16 cellular contexts compared by ENCODE assay signal in genomic region chr12:130127909-130128763, GRCh38. TPM values are rescaled to one million over a fixed set of nuclear protein-coding genes. Genes with fewer than 3 reads are reported as not detected.
A peak's percentile ranks its signal among the peaks of the same experiment; 100 is the strongest.
DNase-seq lines count a peak whose midpoint lies in the region; ATAC-seq and TF ChIP-seq lines count a peak whose summit lies in the region.
"Had no signal": no experiment of that assay in that cellular context is flagged by ENCODE, and none has a peak within 500 bp of the region (broad histone marks: within the 10 kb centered on the region; RNA-seq: fewer than 3 reads in every experiment).

No MANE protein-coding gene starts in this region.

- no peak overlapping the region for H2AFZ ChIP-seq in osteoblast (ENCODE audit: low read length)

- H3K36me3 Mint-ChIP-seq in chondrocyte (ENCODE audit: low read depth): no peaks in the 10 kb centered on the region

- TF ChIP-seq CTCF in chondrocyte (IDR thresholded peaks at IDR 0.05) (no peak), osteoblast (IDR thresholded peaks at IDR 0.05; ENCODE audit: extremely low read depth, low read depth, low read length) (no peak)

- H3K36me3 ChIP-seq in osteoblast (ENCODE audit: insufficient read depth, low read length): no peaks in the 10 kb centered on the region

- H3K9me3 ChIP-seq in right cardiac atrium (ENCODE audit: control insufficient read depth, low read length) (no peaks in the 10 kb centered on the region), osteoblast (ENCODE audit: low read depth, low read length) (no peaks in the 10 kb centered on the region)

- H3K27ac ChIP-seq in right cardiac atrium (ENCODE audit: low read length): peak overlapping the region; percentile 1
- H3K27ac ChIP-seq in osteoblast (ENCODE audit: low read depth, low read length): no peak overlapping the region

- H3K27me3 Mint-ChIP-seq in chondrocyte (ENCODE audit: low read depth): peaks cover 14% of the 10 kb centered on the region

- no peaks in the 10 kb centered on the region for H3K27me3 ChIP-seq in right cardiac atrium (ENCODE audit: control insufficient read depth, insufficient read depth)
- no peaks in the 10 kb centered on the region for H3K27me3 ChIP-seq in osteoblast (ENCODE audit: insufficient read depth, low read length)

- H3K4me1 ChIP-seq in right cardiac atrium (ENCODE audit: control insufficient read depth, insufficient read depth, low read length) (no peaks in the 10 kb centered on the region), osteoblast (ENCODE audit: insufficient read depth, low read length) (no peaks in the 10 kb centered on the region)

- H3K27ac Mint-ChIP-seq in chondrocyte (ENCODE audit: unreplicated experiment): peak overlapping the region; percentile 94
- H3K27ac Mint-ChIP-seq: activated T-cell treated with anti-CD3 and anti-CD28 coated beads, Interleukin-2, amount 50 U/mL, for 72 hours; T-helper 1 cell treated with Interleukin-12 subunit alpha and Interleukin-12 subunit beta and Interleukin-4 antibody, amounts not matched to agents 30 μg/mL and 1 μg/mL, for 36 hours had no signal

- no peak overlapping the region for H3K4me2 ChIP-seq in osteoblast (ENCODE audit: insufficient read depth, low read length)
- H3K4me2 ChIP-seq: smooth muscle cell had no signal

- peak; percentile 69 to 89 for ATAC-seq in right cardiac atrium
- ATAC-seq in sciatic nerve: peak; percentile 76
- no peak for ATAC-seq in GM21390 (IDR thresholded peaks at IDR 0.05; ENCODE audit: unreplicated experiment)
- no peak for ATAC-seq in HG02571 (IDR thresholded peaks at IDR 0.05; ENCODE audit: unreplicated experiment)
- ATAC-seq: activated T-cell treated with anti-CD3 and anti-CD28 coated beads, Interleukin-2, amount 50 U/mL, for 72 hours; Panc1 had no signal

- H3K9me3 Mint-ChIP-seq in chondrocyte (ENCODE audit: low read depth): no peaks in the 10 kb centered on the region
- H3K9me3 Mint-ChIP-seq: activated T-cell treated with anti-CD3 and anti-CD28 coated beads, Interleukin-2, amount 50 U/mL, for 72 hours; T-helper 1 cell treated with Interleukin-12 subunit alpha and Interleukin-12 subunit beta and Interleukin-4 antibody, amounts not matched to agents 30 μg/mL and 1 μg/mL, for 36 hours had no signal

- H3K4me1 Mint-ChIP-seq in chondrocyte (ENCODE audit: low read depth): peaks cover 16% of the 10 kb centered on the region

- 61% methylated on average over 21 of the region's 21 CpGs for WGBS in right cardiac atrium

- intact Hi-C loops in right cardiac atrium (cut with DNase I) (no loop called here), sciatic nerve (cut with DNase I) (no loop called here)

- H3K4me3 ChIP-seq in right cardiac atrium (ENCODE audit: low read length) (no peak overlapping the region), osteoblast (ENCODE audit: insufficient read depth, low read length) (no peak overlapping the region)
- H3K4me3 ChIP-seq: smooth muscle cell had no signal

- H3K79me2 ChIP-seq in osteoblast (ENCODE audit: insufficient read depth, low read length): no peaks in the 10 kb centered on the region

- H3K4me3 Mint-ChIP-seq in chondrocyte (ENCODE audit: unreplicated experiment): peak overlapping the region; percentile 47
- H3K4me3 Mint-ChIP-seq: activated T-cell treated with anti-CD3 and anti-CD28 coated beads, Interleukin-2, amount 50 U/mL, for 72 hours; T-helper 1 cell treated with Interleukin-12 subunit alpha and Interleukin-12 subunit beta and Interleukin-4 antibody, amounts not matched to agents 30 μg/mL and 1 μg/mL, for 36 hours had no signal

- peak; percentile 77 for DNase-seq in Daoy (ENCODE audit: low read depth)
- DNase-seq in chondrocyte (ENCODE audit: low spot score): no peak
- DNase-seq in right cardiac atrium: peak in 2 of 3 donors; percentile 52 to 62
- DNase-seq in sciatic nerve (ENCODE audit: low spot score): peak; percentile 68
- no peak for DNase-seq in NCI-H510A (lab: John Stamatoyannopoulos, UW)
- no peak for DNase-seq in osteoblast (ENCODE audit: insufficient read length, low spot score, missing footprints)
- DNase-seq: activated CD4-positive, alpha-beta T cell treated with anti-CD3 and anti-CD28 coated beads for 4 hours; activated T-cell treated with anti-CD3 and anti-CD28 coated beads, Interleukin-2, amount 50 U/mL, for 72 hours; NCI-H1092 had no signal

- H4K20me1 ChIP-seq in osteoblast (ENCODE audit: insufficient read depth, low read length): no peaks in the 10 kb centered on the region

RNA-seq across cellular contexts. Expression of gene FZD10, which starts 34.1 kb away (rescaled TPM):
- total RNA-seq in Daoy (2014; rRNA removed; shearing (Covaris generic)): 0.17 and 0.74 TPM in 2 replicates
- total RNA-seq in chondrocyte (0.19 to 0.40 TPM (median 0.31 TPM) in 3 replicates), right cardiac atrium (under 1 TPM in 3 of 4 donors, not detected in 1; 0.06 to 0.28 (median 0.24) TPM), sciatic nerve (1.5 TPM), osteoblast (not detected in 2 replicates)
- polyA plus RNA-seq in right cardiac atrium: 0.14 TPM
- total RNA-seq: A673; activated T-cell treated with anti-CD3 and anti-CD28 coated beads, Interleukin-2, amount 50 U/mL, for 72 hours; NCI-H460 had no signal

Comparison
In these comparisons a context has a peak if more than half of its experiments do, and no peak if none do; other contexts are left out.
1. DNase-seq: peak in Daoy (single experiment), right cardiac atrium (2 of 3) and sciatic nerve (single experiment); none in chondrocyte (single experiment), NCI-H510A (single experiment) and osteoblast (single experiment).
2. ATAC-seq: peak in right cardiac atrium (2 of 2) and sciatic nerve (single experiment); none in GM21390 (single experiment) and HG02571 (single experiment).